Comparison of ENCODE assay signal across 13 cellular contexts in genomic region chr11:55624531-55624930, GRCh38. TPM values are rescaled to one million over a fixed set of nuclear protein-coding genes. Genes with fewer than 3 reads are reported as not detected.
"Had no signal": no experiment of that assay in that cellular context is flagged by ENCODE, and none has a peak within 500 bp of the region (broad histone marks: within the 10 kb centered on the region; RNA-seq: fewer than 3 reads in every experiment).

No MANE protein-coding gene starts in this region.

- H3K4me2 ChIP-seq: KMS-11 had no signal

- H3K4me3 ChIP-seq: GM23248, HAP-1 had no signal

- H3K27ac ChIP-seq: GM23248, KMS-11 had no signal

- H2AFZ ChIP-seq: GM23248 had no signal

- DNase-seq: GM23248, GOT3, H7, HFFc6, Karpas-422, KBM-7 had no signal

- FAIRE-seq: HepG2 had no signal

- H3K9me3 ChIP-seq: HAP-1 had no signal

- H3K36me3 ChIP-seq: HAP-1 had no signal

- ATAC-seq: HCT116, HepG2 had no signal

- H3K4me1 ChIP-seq: HAP-1 had no signal

- H3K9ac ChIP-seq: GM23248, KMS-11 had no signal

RNA-seq across cellular contexts. Expression of gene OR4P4, which starts 10.4 kb away (rescaled TPM):
- total RNA-seq: GM23248, H4, H7, HepG2, HFFc6, HT-29 had no signal
- polyA plus RNA-seq: GM23248, HepG2, IgD-negative memory B cell had no signal

RNA-seq across cellular contexts. Expression of gene OR4C11, which starts 17.1 kb away (rescaled TPM):
- total RNA-seq: GM23248, H4, H7, HepG2, HFFc6, HT-29 had no signal
- polyA plus RNA-seq: GM23248, HepG2, IgD-negative memory B cell had no signal

RNA-seq across cellular contexts. Expression of gene OR4S2, which starts 23.6 kb away (rescaled TPM):
- total RNA-seq: GM23248, H4, H7, HepG2, HFFc6, HT-29 had no signal
- polyA plus RNA-seq: GM23248, HepG2, IgD-negative memory B cell had no signal

RNA-seq across cellular contexts. Expression of gene OR4C6, which starts 37.5 kb away (rescaled TPM):
- total RNA-seq: GM23248, H7, HepG2, HFFc6, HT-29 had no signal
- polyA plus RNA-seq: GM23248, HepG2 had no signal

RNA-seq across cellular contexts. Expression of gene OR4C16, which starts 52.6 kb away (rescaled TPM):
- total RNA-seq: GM23248, H4, H7, HepG2, HFFc6, HT-29 had no signal
- polyA plus RNA-seq: GM23248, HepG2, IgD-negative memory B cell had no signal
